16 cellular contexts compared by ENCODE assay signal in the genomic region with DNA sequence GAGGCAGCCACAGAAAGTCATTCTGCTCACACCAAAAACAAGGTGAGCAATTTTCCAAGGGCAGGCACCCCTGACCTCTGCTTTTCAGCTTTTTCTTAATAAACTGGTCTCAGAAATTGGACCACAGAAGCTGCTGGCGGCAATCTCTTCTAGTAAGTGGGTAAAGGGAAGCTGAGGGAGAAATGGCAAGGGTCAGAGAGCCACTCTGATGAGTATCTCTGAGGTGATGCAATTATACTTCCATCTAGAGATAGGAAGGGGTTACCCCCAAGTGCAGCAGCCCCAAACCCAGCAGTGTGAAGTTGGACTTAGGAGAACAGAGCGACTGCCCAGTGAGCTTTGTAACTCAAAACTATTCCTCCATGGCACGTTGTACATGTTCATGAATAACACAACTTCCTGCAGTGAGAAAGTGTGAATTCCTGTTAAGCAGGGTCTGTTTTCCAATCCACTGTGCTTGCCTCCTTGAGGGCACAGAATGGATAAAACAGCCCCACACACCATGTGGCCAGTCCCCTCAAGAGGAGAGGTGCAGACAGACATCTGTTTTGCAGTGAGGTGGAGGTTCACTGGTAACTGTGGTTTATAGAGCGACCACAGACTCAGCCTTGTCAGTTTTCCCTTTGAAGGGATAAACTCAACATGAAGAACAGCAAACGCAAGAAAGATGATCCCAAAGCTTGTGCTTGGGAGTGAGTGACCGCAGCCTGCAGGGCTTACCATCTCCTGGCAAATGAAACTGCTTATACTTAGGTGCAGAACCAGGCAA.
"Had no signal": no experiment of that assay in that cellular context is flagged by ENCODE, and none has a peak within 500 bp of the region (broad histone marks: within the 10 kb centered on the region; RNA-seq: fewer than 3 reads in every experiment).

No MANE protein-coding gene starts in this region.

- H3K27ac ChIP-seq: gastroesophageal sphincter, tibial nerve, vagina had no signal

- H3K36me3 Mint-ChIP-seq: naive B cell; stimulated activated naive B cell treated with anti-CD40 and anti-IgM and Interleukin-4, amounts not matched to agents 10 μg/mL and 1 μg/mL and 100 μg/mL, for 72 hours had no signal

- H3K9me3 ChIP-seq: gastroesophageal sphincter, tibial nerve, vagina had no signal

- H3K4me3 ChIP-seq: gastroesophageal sphincter, lung, tibial nerve, vagina had no signal

- DNase-seq: activated CD4-positive, alpha-beta T cell treated with anti-CD3 and anti-CD28 coated beads, Interleukin-2, amount 50 U/mL, for 48 hours; activated naive CD4-positive, alpha-beta T cell treated with anti-CD3 and anti-CD28 coated beads, Interleukin-2, amount 10 ng/mL, durations not matched to agents 7 days and 5 days; activated T-cell treated with anti-CD3 and anti-CD28 coated beads, Interleukin-2, amount 50 U/mL, for 24 hours; caudate nucleus; erythroblast; left colon; midbrain; naive B cell; stimulated activated CD4-positive, alpha-beta T cell treated with anti-CD3 and anti-CD28 coated beads, Interleukin-15, amount 100 ng/mL, for 24 hours; stimulated activated CD4-positive, alpha-beta T cell treated with anti-CD3 and anti-CD28 coated beads, Interleukin-4, amount 100 ng/mL, for 1 hour; stimulated activated naive B cell treated with anti-CD40 and anti-IgM and Interleukin-4, amounts not matched to agents 10 μg/mL and 1 μg/mL and 100 μg/mL, for 72 hours; substantia nigra had no signal

- H3K27ac Mint-ChIP-seq: activated T-cell treated with anti-CD3 and anti-CD28 coated beads, Interleukin-2, amount 50 U/mL, for 24 hours; naive B cell had no signal

- H3K36me3 ChIP-seq: gastroesophageal sphincter, tibial nerve, vagina had no signal

- H3K27me3 Mint-ChIP-seq: activated T-cell treated with anti-CD3 and anti-CD28 coated beads, Interleukin-2, amount 50 U/mL, for 24 hours; naive B cell; stimulated activated naive B cell treated with anti-CD40 and anti-IgM and Interleukin-4, amounts not matched to agents 10 μg/mL and 1 μg/mL and 100 μg/mL, for 72 hours had no signal

- H3K27me3 ChIP-seq: gastroesophageal sphincter, tibial nerve, vagina had no signal

- ATAC-seq: gastroesophageal sphincter, left colon had no signal

- H3K4me3 Mint-ChIP-seq: activated naive CD4-positive, alpha-beta T cell treated with anti-CD3 and anti-CD28 coated beads, Interleukin-2, amount 10 ng/mL, durations not matched to agents 7 days and 5 days; activated T-cell treated with anti-CD3 and anti-CD28 coated beads, Interleukin-2, amount 50 U/mL, for 24 hours; naive B cell; stimulated activated naive B cell treated with anti-CD40 and anti-IgM and Interleukin-4, amounts not matched to agents 10 μg/mL and 1 μg/mL and 100 μg/mL, for 72 hours had no signal

- H3K9me3 Mint-ChIP-seq: activated naive CD4-positive, alpha-beta T cell treated with anti-CD3 and anti-CD28 coated beads, Interleukin-2, amount 10 ng/mL, durations not matched to agents 7 days and 5 days; activated T-cell treated with anti-CD3 and anti-CD28 coated beads, Interleukin-2, amount 50 U/mL, for 24 hours; naive B cell; stimulated activated naive B cell treated with anti-CD40 and anti-IgM and Interleukin-4, amounts not matched to agents 10 μg/mL and 1 μg/mL and 100 μg/mL, for 72 hours had no signal

- H3K4me1 ChIP-seq: gastroesophageal sphincter, tibial nerve, vagina had no signal
